In the genomic region with DNA sequence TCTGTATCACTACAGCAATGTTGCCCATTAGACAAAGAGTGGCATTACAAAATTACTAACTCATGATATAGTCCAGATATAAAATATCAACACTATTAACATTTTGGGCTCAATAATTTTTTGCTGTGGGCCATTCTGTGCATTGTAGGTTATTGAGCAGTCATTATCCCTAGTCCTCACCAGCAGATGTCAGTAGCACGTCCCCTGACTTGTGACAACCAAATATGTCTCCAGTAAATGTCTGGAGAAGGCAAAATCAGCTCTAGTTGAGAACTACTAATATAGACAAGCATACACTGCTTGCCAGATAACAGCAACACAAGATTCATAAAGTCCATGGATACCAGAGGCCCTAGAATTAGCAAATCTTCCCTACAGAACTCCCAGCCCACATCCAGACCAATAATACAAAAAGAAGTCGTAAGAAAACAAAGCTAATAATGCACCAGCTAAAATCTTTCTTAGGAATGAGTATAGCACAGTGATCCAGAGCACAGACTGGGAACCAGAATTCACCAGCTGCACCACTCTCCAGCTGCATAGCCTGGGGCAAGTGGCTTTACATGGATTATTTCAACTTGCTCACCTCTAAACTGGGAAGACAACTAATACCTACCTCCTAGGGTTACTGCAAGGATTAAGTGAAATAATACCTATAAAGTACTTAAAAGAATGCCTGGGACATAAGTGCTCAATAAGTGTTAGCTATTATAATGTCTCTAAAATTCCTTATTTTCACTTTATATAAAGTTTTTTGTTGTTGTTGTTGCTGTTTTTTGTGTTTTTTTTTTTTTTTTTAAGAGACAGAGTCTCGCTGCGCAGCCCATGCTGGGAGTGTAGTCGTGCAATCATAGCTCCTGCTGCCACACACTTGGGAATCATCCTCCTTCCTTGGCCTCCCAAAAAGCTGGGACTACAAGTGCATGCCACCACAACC, we compare ENCODE assay signal across 8 cellular contexts. TPM values are rescaled to one million over a fixed set of nuclear protein-coding genes. Genes with fewer than 3 reads are reported as not detected.
DNase-seq lines count a peak whose midpoint lies in the region; ATAC-seq and TF ChIP-seq lines count a peak whose summit lies in the region.

No MANE protein-coding gene starts in this region.

- H3K36me3 ChIP-seq in GM23338 (ENCODE audit: insufficient read depth) (peaks cover 9% of the 10 kb centered on the region; the same call in 1 of the 2 replicates), neuronal stem cell (replicated peaks in 1 of 2; ENCODE audit: control insufficient read depth in 2 of 2, insufficient read depth in 2 of 2, low read length in 2 of 2) (peaks cover 12 to 41% of the 10 kb centered on the region in 2 donors)

- H4K8ac ChIP-seq in neuronal stem cell (ENCODE audit: low read depth, low read length), result no peak overlapping the region

- ATAC-seq in GM23338 (peak; percentile 78), naive B cell (ENCODE audit: low read depth in 2 of 2) (peak; percentile 50 to 52)

- no peaks in the 10 kb centered on the region for H3K9me3 ChIP-seq in neuronal stem cell (replicated peaks in 1 of 2; ENCODE audit: control insufficient read depth in 2 of 2, insufficient read depth in 1 of 2, low read depth in 1 of 2, low read length in 2 of 2)

- no peak overlapping the region for H2AK5ac ChIP-seq in neuronal stem cell (ENCODE audit: low read depth, low read length)

- no peak overlapping the region for H2BK120ac ChIP-seq in neuronal stem cell (ENCODE audit: low read depth, low read length)

- H2BK5ac ChIP-seq in neuronal stem cell (ENCODE audit: low read length), result no peak overlapping the region

- H2BK15ac ChIP-seq in neuronal stem cell (ENCODE audit: low read length), result no peak overlapping the region

- H3K27ac ChIP-seq in GM23338 (ENCODE audit: low read depth) (no peak overlapping the region), dorsolateral prefrontal cortex (no peak overlapping the region), neuronal stem cell (replicated peaks; ENCODE audit: low read length) (no peak overlapping the region)

- H3K79me2 ChIP-seq in GM23338 (replicated peaks; ENCODE audit: insufficient read depth), result peaks cover 37% of the 10 kb centered on the region

- H3K36me3 Mint-ChIP-seq in CD14-positive monocyte (peaks cover 32 to 35% of the 10 kb centered on the region in 2 donors), GM23338 (ENCODE audit: low read depth) (peaks cover 19% of the 10 kb centered on the region; the same call in 2 of the 3 replicates), naive B cell (peaks cover 0 to 16% of the 10 kb centered on the region in 2 donors)

- H4K91ac ChIP-seq in neuronal stem cell (ENCODE audit: low read depth, low read length, poor library complexity), result no peak overlapping the region

- no peaks in the 10 kb centered on the region for H3K9me2 ChIP-seq in GM23338 (ENCODE audit: insufficient read depth)

- H3K4me1 Mint-ChIP-seq in CD14-positive monocyte (peaks cover 17% of the 10 kb centered on the region), GM23338 (peaks cover 2% of the 10 kb centered on the region; the same call in 2 of the 3 replicates), naive B cell (peaks cover 21 to 31% (median 30%) of the 10 kb centered on the region in 3 donors)

- H3K4me2 ChIP-seq in GM23338 (no peak overlapping the region), neuronal stem cell (ENCODE audit: insufficient read depth, low read length, poor library complexity, severe bottlenecking) (no peak overlapping the region)

- H2AFZ ChIP-seq in GM23338, result no peak overlapping the region
- H2AFZ ChIP-seq in neuronal stem cell (ENCODE audit: low read length), result no peak overlapping the region

- no peak overlapping the region for H3K4ac ChIP-seq in neuronal stem cell (ENCODE audit: low read length)

- no peaks in the 10 kb centered on the region for H3F3A ChIP-seq in GM23338 (replicated peaks; ENCODE audit: low read depth)

- peak; percentile 64 for TF ChIP-seq CTCF in CD14-positive monocyte (IDR thresholded peaks at IDR 0.05)
- peak; percentile 77 to 78 for TF ChIP-seq CTCF in GM23338 (conservative IDR thresholded peaks at IDR 0.05; ENCODE audit: low read depth in 2 of 2)
- TF ChIP-seq CTCF in dorsolateral prefrontal cortex (IDR thresholded peaks at IDR 0.05 in 54 of 56, conservative IDR thresholded peaks at IDR 0.05 in 2 of 56; ENCODE audit: low read depth in 1 of 56, partially characterized antibody in 56 of 56), result peak in 51 of 56 donors; percentile 20 to 77 (median 57)

- peaks cover 25% of the 10 kb centered on the region for H4K20me1 ChIP-seq in GM23338 (replicated peaks; ENCODE audit: insufficient read depth)

- WGBS in neuronal stem cell (ENCODE audit: extremely low coverage in 2 of 2, insufficient read length in 2 of 2, insufficient replicate concordance in 1 of 2), 2 donors, result no CpG with 5 or more reads among the region's 5 CpGs

- H2BK12ac ChIP-seq in neuronal stem cell (ENCODE audit: low read length), result no peak overlapping the region

- H3K27ac Mint-ChIP-seq in CD14-positive monocyte, result peak overlapping the region in 6 of 7 donors; percentile 4 to 79 (median 45)
- H3K27ac Mint-ChIP-seq in GM23338, result no peak overlapping the region
- H3K27ac Mint-ChIP-seq in naive B cell, result peak overlapping the region in 2 of 6 donors; percentile 19 to 36

- H3K9ac ChIP-seq in neuronal stem cell (ENCODE audit: low read depth, low read length, poor library complexity), result no peak overlapping the region

- intact Hi-C loops in CD14-positive monocyte (cut with micrococcal nuclease), result loop anchor here in 1 of 2 donors (1.0 kb wide), 1 partner anchor 72 kb away; no protein-coding TSS in a partner anchor
- intact Hi-C loops in dorsolateral prefrontal cortex (cut with DNase I), result no loop called here

- DNase-seq in CD14-positive monocyte (ENCODE audit: low spot score) (no peak), GM23338 (ENCODE audit: low spot score) (peak; percentile 54), RKO (ENCODE audit: low spot score) (peak; percentile 46), dorsolateral prefrontal cortex (peak in 2 of 10 donors; percentile 7 to 42), naive B cell (no peak), neuronal stem cell (ENCODE audit: low spot score) (no peak), GM19238 (ENCODE audit: insufficient read length, low spot score) (no peak), NCI-H1048 (lab: John Stamatoyannopoulos, UW) (no peak)

- H3K27me3 ChIP-seq in GM23338 (ENCODE audit: insufficient read depth) (no peaks in the 10 kb centered on the region), dorsolateral prefrontal cortex (no peaks in the 10 kb centered on the region), neuronal stem cell (ENCODE audit: control insufficient read depth in 3 of 3, insufficient read depth in 3 of 3, low read depth in 1 of 3, low read length in 3 of 3) (no peaks in the 10 kb centered on the region)

- no peak overlapping the region for H3K18ac ChIP-seq in neuronal stem cell (ENCODE audit: low read length)

- no peak overlapping the region for H3K4me3 ChIP-seq in GM23338
- no peak overlapping the region for H3K4me3 ChIP-seq in dorsolateral prefrontal cortex
- no peak overlapping the region for H3K4me3 ChIP-seq in neuronal stem cell (ENCODE audit: low read length in 2 of 2)

- H3K4me3 Mint-ChIP-seq in CD14-positive monocyte (no peak overlapping the region), GM23338 (no peak overlapping the region), naive B cell (no peak overlapping the region)

- H3K79me1 ChIP-seq in neuronal stem cell (ENCODE audit: low read depth, low read length), result peaks cover 2% of the 10 kb centered on the region

- H3K4me1 ChIP-seq in GM23338 (ENCODE audit: insufficient read depth), result no peaks in the 10 kb centered on the region
- no peaks in the 10 kb centered on the region for H3K4me1 ChIP-seq in neuronal stem cell (ENCODE audit: control insufficient read depth in 2 of 2, insufficient read depth in 1 of 2, low read depth in 1 of 2, low read length in 2 of 2)

- H3K9me3 Mint-ChIP-seq in CD14-positive monocyte, result peaks cover 0 to 3% (median 0%) of the 10 kb centered on the region in 7 donors
- H3K9me3 Mint-ChIP-seq in GM23338, result no peaks in the 10 kb centered on the region
- H3K9me3 Mint-ChIP-seq in naive B cell, result no peaks in the 10 kb centered on the region

- no peak overlapping the region for H3K14ac ChIP-seq in neuronal stem cell (ENCODE audit: low read length)

- H3K27me3 Mint-ChIP-seq in CD14-positive monocyte (ENCODE audit: low read depth in 3 of 3) (peaks cover 0 to 1% (median 0%) of the 10 kb centered on the region in 3 donors), GM23338 (ENCODE audit: insufficient read depth, low read depth, poor library complexity) (no peaks in the 10 kb centered on the region), naive B cell (no peaks in the 10 kb centered on the region)

- H3K23ac ChIP-seq in neuronal stem cell (ENCODE audit: low read depth, low read length, poor library complexity), result no peak overlapping the region

TF ChIP-seq in GM23338, 12 proteins besides CTCF, POLR2A, EP300 and RAD21 (continues in another document):
- TF ChIP-seq, protein P1, sequence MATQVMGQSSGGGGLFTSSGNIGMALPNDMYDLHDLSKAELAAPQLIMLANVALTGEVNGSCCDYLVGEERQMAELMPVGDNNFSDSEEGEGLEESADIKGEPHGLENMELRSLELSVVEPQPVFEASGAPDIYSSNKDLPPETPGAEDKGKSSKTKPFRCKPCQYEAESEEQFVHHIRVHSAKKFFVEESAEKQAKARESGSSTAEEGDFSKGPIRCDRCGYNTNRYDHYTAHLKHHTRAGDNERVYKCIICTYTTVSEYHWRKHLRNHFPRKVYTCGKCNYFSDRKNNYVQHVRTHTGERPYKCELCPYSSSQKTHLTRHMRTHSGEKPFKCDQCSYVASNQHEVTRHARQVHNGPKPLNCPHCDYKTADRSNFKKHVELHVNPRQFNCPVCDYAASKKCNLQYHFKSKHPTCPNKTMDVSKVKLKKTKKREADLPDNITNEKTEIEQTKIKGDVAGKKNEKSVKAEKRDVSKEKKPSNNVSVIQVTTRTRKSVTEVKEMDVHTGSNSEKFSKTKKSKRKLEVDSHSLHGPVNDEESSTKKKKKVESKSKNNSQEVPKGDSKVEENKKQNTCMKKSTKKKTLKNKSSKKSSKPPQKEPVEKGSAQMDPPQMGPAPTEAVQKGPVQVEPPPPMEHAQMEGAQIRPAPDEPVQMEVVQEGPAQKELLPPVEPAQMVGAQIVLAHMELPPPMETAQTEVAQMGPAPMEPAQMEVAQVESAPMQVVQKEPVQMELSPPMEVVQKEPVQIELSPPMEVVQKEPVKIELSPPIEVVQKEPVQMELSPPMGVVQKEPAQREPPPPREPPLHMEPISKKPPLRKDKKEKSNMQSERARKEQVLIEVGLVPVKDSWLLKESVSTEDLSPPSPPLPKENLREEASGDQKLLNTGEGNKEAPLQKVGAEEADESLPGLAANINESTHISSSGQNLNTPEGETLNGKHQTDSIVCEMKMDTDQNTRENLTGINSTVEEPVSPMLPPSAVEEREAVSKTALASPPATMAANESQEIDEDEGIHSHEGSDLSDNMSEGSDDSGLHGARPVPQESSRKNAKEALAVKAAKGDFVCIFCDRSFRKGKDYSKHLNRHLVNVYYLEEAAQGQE (IDR thresholded peaks at IDR 0.05; ENCODE audit: unreplicated experiment), result no peak

RNA-seq across cellular contexts. Expression of a gene that starts 23.7 kb away (rescaled TPM):
- polyA plus RNA-seq in CD14-positive monocyte, result 10 to 100 TPM; 24.8 to 44.1 TPM
- 38.8 and 62.0 TPM in 2 replicates for total RNA-seq in GM23338 (2014; rRNA removed; shearing (Covaris generic))
- 27.7 and 38.9 TPM in 2 replicates for polyA plus RNA-seq in GM23338 (2016; fragmentation: Nextera tagmentation; extraction: Ambion mirVana)
- total RNA-seq in dorsolateral prefrontal cortex, result 10 to 100 TPM; 48.6 to 93.2 (median 71.0) TPM
- polyA plus RNA-seq in naive B cell (ENCODE audit: low read depth in 6 of 6), result 10 to 100 TPM; 34.5 to 94.7 (median 75.5) TPM
- 10.0 TPM for polyA plus RNA-seq in neuronal stem cell (2013, experiment 1 of 2)
- polyA plus RNA-seq in neuronal stem cell (2013, experiment 2 of 2), result 10.7 TPM

Comparison
In these comparisons a context has a peak if more than half of its experiments do, and no peak if none do; other contexts are left out.
1. DNase-seq: peak in GM23338 (single experiment) and RKO (single experiment); none in CD14-positive monocyte (single experiment), naive B cell (single experiment), neuronal stem cell (single experiment), GM19238 (single experiment) and NCI-H1048 (single experiment).
2. Peak in every context shown above with its lines, with median percentiles within 50 percentile points of each other: CTCF ChIP-seq.